In genomic region chr14:53955671-53956426, GRCh38 we compare ENCODE assay signal across 8 cellular contexts. TPM values are rescaled to one million over a fixed set of nuclear protein-coding genes. Genes with fewer than 3 reads are reported as not detected.
A peak's percentile ranks its signal among the peaks of the same experiment; 100 is the strongest.
DNase-seq lines count a peak whose midpoint lies in the region; ATAC-seq and TF ChIP-seq lines count a peak whose summit lies in the region.

No MANE protein-coding gene starts in this region.

- H3K36me3 ChIP-seq in cardiac muscle cell (no peaks in the 10 kb centered on the region), BE2C (no peaks in the 10 kb centered on the region)

- H3K27me3 ChIP-seq in cardiac muscle cell (peaks cover 59% of the 10 kb centered on the region), BE2C (peaks cover 94% of the 10 kb centered on the region)

- intact Hi-C loops in sciatic nerve (cut with DNase I) = loop anchor here (10.0 kb wide), 1 partner anchor 209 kb away; no protein-coding TSS in a partner anchor

- POLR2A ChIA-PET in T-cell (lab: Charles Lee) = no interaction called here

- H3K4me1 ChIP-seq in cardiac muscle cell (ENCODE audit: low read depth) (no peaks in the 10 kb centered on the region), BE2C (no peaks in the 10 kb centered on the region)

- peaks cover 51 to 69% of the 10 kb centered on the region in 2 donors for H3K27me3 Mint-ChIP-seq in T-cell

- peaks cover 28 to 41% (median 39%) of the 10 kb centered on the region in 3 donors for H3K4me1 Mint-ChIP-seq in T-cell

- peak in 1 of 4 experiments; percentile 17 for ATAC-seq in T-cell (replicated peaks in 1 of 4)
- peak; percentile 16 for ATAC-seq in sciatic nerve
- ATAC-seq in HG02870 (IDR thresholded peaks at IDR 0.05; ENCODE audit: unreplicated experiment) = no peak

- TF ChIP-seq CTCF in GM12875 (IDR thresholded peaks at IDR 0.05; ENCODE audit: borderline replicate concordance, insufficient read depth, low read depth, low read length) = no peak
- TF ChIP-seq CTCF in cardiac muscle cell (IDR thresholded peaks at IDR 0.05; ENCODE audit: low read depth, low read length) = no peak
- no peak for TF ChIP-seq CTCF in BE2C (IDR thresholded peaks at IDR 0.05; ENCODE audit: low read depth, low read length)

- CTCF ChIA-PET in T-cell (lab: Charles Lee) = no interaction called here

- no peaks in the 10 kb centered on the region for H3K36me3 Mint-ChIP-seq in T-cell

- H3K27ac ChIP-seq in cardiac muscle cell = no peak overlapping the region

- no peak for DNase-seq in T-cell
- peak; percentile 28 to 45 for DNase-seq in cardiac muscle cell (ENCODE audit: low read depth in 1 of 2, low spot score in 1 of 2)
- DNase-seq in sciatic nerve (ENCODE audit: low spot score) = peak; percentile 76
- no peak for DNase-seq in BE2C
- no peak for DNase-seq in OCI-M1 (lab: John Stamatoyannopoulos, UW)
- no peak for DNase-seq in middle frontal gyrus (ENCODE audit: extremely low spot score, low spot score)

- peak overlapping the region; percentile 60 to 85 (median 76) for H3K4me3 Mint-ChIP-seq in T-cell

- H3K9me3 Mint-ChIP-seq in T-cell = no peaks in the 10 kb centered on the region

- no peak overlapping the region for H3K27ac Mint-ChIP-seq in T-cell

- H3K4me3 ChIP-seq in GM12875 (ENCODE audit: low read depth, low read length) = peak overlapping the region; percentile 36
- H3K4me3 ChIP-seq in cardiac muscle cell = peak overlapping the region; percentile 63
- H3K4me3 ChIP-seq in BE2C (ENCODE audit: low read depth, low read length) = no peak overlapping the region

- H3K9me3 ChIP-seq in cardiac muscle cell (ENCODE audit: low read depth) (no peaks in the 10 kb centered on the region), BE2C (peaks cover 3% of the 10 kb centered on the region; the same call in 1 of the 2 replicates)

RNA-seq across cellular contexts. Expression of gene BMP4, which starts 0.8 kb away (rescaled TPM):
- total RNA-seq in T-cell = 1 to 10 TPM in 1 of 5 donors, under 1 TPM in 3, not detected in 1; 0.21 to 1.1 (median 0.61) TPM
- total RNA-seq in cardiac muscle cell = 10.6 and 13.6 TPM in 2 replicates
- 11.4 and 12.1 TPM in 2 replicates for polyA plus RNA-seq in cardiac muscle cell
- 12.0 TPM for total RNA-seq in sciatic nerve
- polyA plus RNA-seq in BE2C (2012; ENCODE audit: insufficient read depth, insufficient read length, low read depth) = 0.51 TPM

Comparison
In these comparisons a context has a peak if more than half of its experiments do, and no peak if none do; other contexts are left out.
1. DNase-seq: peak in cardiac muscle cell (2 of 2) and sciatic nerve (single experiment); none in T-cell (0 of 34), BE2C (single experiment), OCI-M1 (single experiment) and middle frontal gyrus (single experiment).